ENCODE assay signal across 8 cellular contexts in the genomic region with DNA sequence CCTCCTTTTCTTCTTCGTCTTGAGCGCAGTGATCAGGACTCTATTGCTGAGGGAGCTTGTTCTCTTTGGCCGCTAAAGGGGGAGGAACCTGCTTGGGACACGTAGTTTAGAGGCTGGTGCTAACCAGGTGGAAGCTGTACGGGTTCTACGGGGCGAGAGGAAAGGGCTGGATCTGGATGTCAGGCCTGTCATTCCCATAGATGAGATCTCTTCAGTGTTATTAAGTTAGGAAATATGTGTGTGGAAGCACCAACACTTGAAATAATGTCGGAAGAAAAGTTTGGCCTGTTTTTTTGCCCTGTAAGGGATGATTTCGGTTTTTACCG. TPM values are rescaled to one million over a fixed set of nuclear protein-coding genes. Genes with fewer than 3 reads are reported as not detected.
DNase-seq lines count a peak whose midpoint lies in the region; ATAC-seq and TF ChIP-seq lines count a peak whose summit lies in the region.

No MANE protein-coding gene starts in this region.

- peak overlapping the region; percentile 85 for H3K9ac ChIP-seq in neural cell (ENCODE audit: low read length)

- peaks cover 25% of the 10 kb centered on the region for H3K4me1 Mint-ChIP-seq in GM23338
- peaks cover 52% of the 10 kb centered on the region for H3K4me1 Mint-ChIP-seq in activated CD4-positive, alpha-beta memory T cell treated with anti-CD3 and anti-CD28 coated beads, Interleukin-2, amount 10 ng/mL, durations not matched to agents 7 days and 5 days

- peak overlapping the region; percentile 97 for H3K27ac Mint-ChIP-seq in GM23338
- peak overlapping the region; percentile 95 for H3K27ac Mint-ChIP-seq in activated CD4-positive, alpha-beta memory T cell treated with anti-CD3 and anti-CD28 coated beads, Interleukin-2, amount 10 ng/mL, durations not matched to agents 7 days and 5 days

- H3K27me3 ChIP-seq in GM23338 (ENCODE audit: insufficient read depth) (no peaks in the 10 kb centered on the region), neural cell (ENCODE audit: insufficient read depth, low read depth, low read length) (no peaks in the 10 kb centered on the region)

- DNase-seq in activated CD8-positive, alpha-beta memory T cell treated with anti-CD3 and anti-CD28 coated beads, Interleukin-2, amount 50 U/mL, for 4 hours: peak; percentile 20
- DNase-seq in activated CD8-positive, alpha-beta memory T cell treated with anti-CD3 and anti-CD28 coated beads for 24 hours: no peak
- no peak for DNase-seq in GM23338 (ENCODE audit: low spot score)
- peak; percentile 32 for DNase-seq in Jurkat, Clone E6-1 (ENCODE audit: low read depth, low spot score)
- DNase-seq in activated CD4-positive, alpha-beta memory T cell treated with anti-CD3 and anti-CD28 coated beads, Interleukin-2, amount 10 ng/mL, durations not matched to agents 7 days and 5 days: peak; percentile 42
- no peak for DNase-seq in fibroblast of the aortic adventitia (ENCODE audit: low read depth)

- peak overlapping the region; percentile 97 for H3K4me3 ChIP-seq in GM23338
- peak overlapping the region; percentile 97 for H3K4me3 ChIP-seq in Jurkat, Clone E6-1 (ENCODE audit: low read length)
- H3K4me3 ChIP-seq in fibroblast of the aortic adventitia (ENCODE audit: low read depth, low read length): peak overlapping the region; percentile 96
- H3K4me3 ChIP-seq in neural cell (ENCODE audit: low read length): peak overlapping the region; percentile 88

- peaks cover 9% of the 10 kb centered on the region for H4K20me1 ChIP-seq in GM23338 (replicated peaks; ENCODE audit: insufficient read depth)
- H4K20me1 ChIP-seq in neural cell (ENCODE audit: insufficient read depth): no peaks in the 10 kb centered on the region

- TF ChIP-seq RAD21 in neural cell (conservative IDR thresholded peaks at IDR 0.05): peak; percentile 25

- peaks cover 49% of the 10 kb centered on the region for H3K36me3 Mint-ChIP-seq in GM23338 (ENCODE audit: low read depth)
- peaks cover 42% of the 10 kb centered on the region for H3K36me3 Mint-ChIP-seq in activated CD4-positive, alpha-beta memory T cell treated with anti-CD3 and anti-CD28 coated beads, Interleukin-2, amount 10 ng/mL, durations not matched to agents 7 days and 5 days (ENCODE audit: low read depth)

- H3K36me3 ChIP-seq in GM23338 (ENCODE audit: insufficient read depth) (peaks cover 23% of the 10 kb centered on the region), neural cell (ENCODE audit: insufficient read depth, low read length) (peaks cover 10% of the 10 kb centered on the region)

- TF ChIP-seq EP300 in neural cell (conservative IDR thresholded peaks at IDR 0.05; ENCODE audit: poor library complexity, severe bottlenecking): no peak

- H3F3A ChIP-seq in GM23338 (replicated peaks; ENCODE audit: low read depth) (no peaks in the 10 kb centered on the region), neural cell (ENCODE audit: insufficient read depth, low read length, poor library complexity, severe bottlenecking) (no peaks in the 10 kb centered on the region)

- H3K9me2 ChIP-seq in GM23338 (ENCODE audit: insufficient read depth): no peaks in the 10 kb centered on the region
- H3K9me2 ChIP-seq in neural cell (ENCODE audit: insufficient read depth, low read length): no peaks in the 10 kb centered on the region

- H3K4me2 ChIP-seq in GM23338 (peak overlapping the region; percentile 88), neural cell (ENCODE audit: low read length) (peak overlapping the region; percentile 79)

- H3K79me2 ChIP-seq in GM23338 (replicated peaks; ENCODE audit: insufficient read depth) (peaks cover 57% of the 10 kb centered on the region), neural cell (replicated peaks; ENCODE audit: insufficient read depth, low read length) (peaks cover 55% of the 10 kb centered on the region)

- H3K9me3 ChIP-seq in neural cell (ENCODE audit: low read length): no peaks in the 10 kb centered on the region

- POLR2A ChIA-PET in activated CD4-positive, alpha-beta memory T cell treated with anti-CD3 and anti-CD28 coated beads, Interleukin-2, amount 10 ng/mL, durations not matched to agents 7 days and 5 days (lab: Charles Lee): interaction anchor here (0.8 to 4.7 kb wide), 19 partner anchors 10 to 519 kb away, joined by 3 to 87 read pairs (median 5); a partner anchor contains a TSS

- H3K4me1 ChIP-seq in GM23338 (ENCODE audit: insufficient read depth): peaks cover 17% of the 10 kb centered on the region

- H3K27me3 Mint-ChIP-seq in GM23338 (ENCODE audit: insufficient read depth, low read depth, poor library complexity): peaks cover 5% of the 10 kb centered on the region
- H3K27me3 Mint-ChIP-seq in activated CD4-positive, alpha-beta memory T cell treated with anti-CD3 and anti-CD28 coated beads, Interleukin-2, amount 10 ng/mL, durations not matched to agents 7 days and 5 days: no peaks in the 10 kb centered on the region

- CTCF ChIA-PET in activated CD4-positive, alpha-beta memory T cell treated with anti-CD3 and anti-CD28 coated beads, Interleukin-2, amount 10 ng/mL, durations not matched to agents 7 days and 5 days (lab: Charles Lee): interaction anchor here (0.7 to 3.4 kb wide), 5 partner anchors 23 to 330 kb away, joined by 3 to 27 read pairs (median 3); a partner anchor contains a TSS

- no peaks in the 10 kb centered on the region; the same call in 2 of the 3 replicates for H3K9me3 Mint-ChIP-seq in GM23338
- no peaks in the 10 kb centered on the region for H3K9me3 Mint-ChIP-seq in activated CD4-positive, alpha-beta memory T cell treated with anti-CD3 and anti-CD28 coated beads, Interleukin-2, amount 10 ng/mL, durations not matched to agents 7 days and 5 days

- ATAC-seq in GM23338: peak; percentile 62
- no peak for ATAC-seq in HG02970 (IDR thresholded peaks at IDR 0.05; ENCODE audit: low FRiP score, unreplicated experiment)

- H3K27ac ChIP-seq in GM23338 (ENCODE audit: low read depth) (peak overlapping the region; percentile 87), neural cell (ENCODE audit: low read length) (peak overlapping the region; percentile 89)

- TF ChIP-seq CTCF in GM23338 (conservative IDR thresholded peaks at IDR 0.05; ENCODE audit: low read depth in 2 of 2) (no peak), fibroblast of the aortic adventitia (IDR thresholded peaks at IDR 0.05; ENCODE audit: insufficient read depth, low read length) (no peak), neural cell (IDR thresholded peaks at IDR 0.05; ENCODE audit: poor library complexity, severe bottlenecking) (no peak)

- peak overlapping the region; percentile 92 for H3K4me3 Mint-ChIP-seq in GM23338
- peak overlapping the region; percentile 94 for H3K4me3 Mint-ChIP-seq in activated CD4-positive, alpha-beta memory T cell treated with anti-CD3 and anti-CD28 coated beads, Interleukin-2, amount 10 ng/mL, durations not matched to agents 7 days and 5 days

- H2AFZ ChIP-seq in GM23338 (peak overlapping the region; percentile 90), neural cell (ENCODE audit: low read depth, low read length) (peak overlapping the region; percentile 82)

TF ChIP-seq in GM23338, 12 proteins besides CTCF, POLR2A, EP300 and RAD21 (continues in another document):
- TF ChIP-seq ZNF114 (CRISPR knock-in tag; IDR thresholded peaks at IDR 0.05): no peak
- TF ChIP-seq CREB1 (CRISPR knock-in tag; IDR thresholded peaks at IDR 0.05; ENCODE audit: low read depth): no peak
- no peak for TF ChIP-seq NANOG (IDR thresholded peaks at IDR 0.05; ENCODE audit: borderline replicate concordance)
- TF ChIP-seq POLR2AphosphoS5 (IDR thresholded peaks at IDR 0.05; ENCODE audit: low read depth): no peak

TF ChIP-seq in neural cell, 6 proteins besides CTCF, POLR2A, EP300 and RAD21 (continues in another document):
- peak; percentile 44 for TF ChIP-seq MXI1 (conservative IDR thresholded peaks at IDR 0.05; ENCODE audit: poor library complexity, severe bottlenecking)
- TF ChIP-seq SMC3 (conservative IDR thresholded peaks at IDR 0.05; ENCODE audit: poor library complexity): no peak
- no peak for TF ChIP-seq POLR2AphosphoS5 (IDR thresholded peaks at IDR 0.05)

RNA-seq across cellular contexts. Expression of a gene that starts 0.6 kb away (rescaled TPM):
- 73.1 and 84.6 TPM in 2 replicates for total RNA-seq in GM23338 (2014; rRNA removed; shearing (Covaris generic))
- polyA plus RNA-seq in GM23338 (2016; fragmentation: Nextera tagmentation; extraction: Ambion mirVana) (114 and 174 TPM in 2 replicates), neural cell (57.0 and 65.2 TPM in 2 replicates)
- polyA plus RNA-seq in Jurkat, Clone E6-1 (2012; ENCODE audit: insufficient read depth, insufficient read length): 221 TPM
- total RNA-seq in activated CD4-positive, alpha-beta memory T cell treated with anti-CD3 and anti-CD28 coated beads, Interleukin-2, amount 10 ng/mL, durations not matched to agents 7 days and 5 days: 100 to 1,000 TPM; 140 to 142 TPM
- total RNA-seq in fibroblast of the aortic adventitia (ENCODE audit: low replicate concordance): 119 and 202 TPM in 2 replicates
- 98.4 and 135 TPM in 2 replicates for polyA minus RNA-seq in neural cell

RNA-seq across cellular contexts. Expression of a gene that starts 32.0 kb away (rescaled TPM):
- total RNA-seq in GM23338 (2014; rRNA removed; shearing (Covaris generic)): 366 and 390 TPM in 2 replicates
- polyA plus RNA-seq in GM23338 (2016; fragmentation: Nextera tagmentation; extraction: Ambion mirVana): 260 and 300 TPM in 2 replicates
- polyA plus RNA-seq in Jurkat, Clone E6-1 (2012; ENCODE audit: insufficient read depth, insufficient read length): 320 TPM
- total RNA-seq in activated CD4-positive, alpha-beta memory T cell treated with anti-CD3 and anti-CD28 coated beads, Interleukin-2, amount 10 ng/mL, durations not matched to agents 7 days and 5 days: 100 to 1,000 TPM; 115 to 118 TPM
- total RNA-seq in fibroblast of the aortic adventitia (ENCODE audit: low replicate concordance): 13.6 and 62.3 TPM in 2 replicates
- 18.4 and 24.4 TPM in 2 replicates for polyA plus RNA-seq in neural cell
- polyA minus RNA-seq in neural cell: 17.0 and 20.8 TPM in 2 replicates

RNA-seq across cellular contexts. Expression of a gene that starts 32.6 kb away (rescaled TPM):
- 87.4 and 96.8 TPM in 2 replicates for total RNA-seq in GM23338 (2014; rRNA removed; shearing (Covaris generic))
- polyA plus RNA-seq in GM23338 (2016; fragmentation: Nextera tagmentation; extraction: Ambion mirVana): 56.3 and 63.0 TPM in 2 replicates
- polyA plus RNA-seq in Jurkat, Clone E6-1 (2012; ENCODE audit: insufficient read depth, insufficient read length): 31.2 TPM
- 10 to 100 TPM; 21.6 to 22.7 TPM for total RNA-seq in activated CD4-positive, alpha-beta memory T cell treated with anti-CD3 and anti-CD28 coated beads, Interleukin-2, amount 10 ng/mL, durations not matched to agents 7 days and 5 days
- total RNA-seq in fibroblast of the aortic adventitia (ENCODE audit: low replicate concordance): 13.7 and 18.4 TPM in 2 replicates
- polyA plus RNA-seq in neural cell: 20.5 and 22.5 TPM in 2 replicates
- 25.1 and 26.5 TPM in 2 replicates for polyA minus RNA-seq in neural cell

RNA-seq across cellular contexts. Expression of a gene that starts 37.5 kb away (rescaled TPM):
- total RNA-seq in GM23338 (2014; rRNA removed; shearing (Covaris generic)): not detected in 2 replicates
- 0.37 TPM in 2 replicates for polyA plus RNA-seq in GM23338 (2016; fragmentation: Nextera tagmentation; extraction: Ambion mirVana)
- polyA plus RNA-seq in Jurkat, Clone E6-1 (2012; ENCODE audit: insufficient read depth, insufficient read length): not detected
- total RNA-seq in activated CD4-positive, alpha-beta memory T cell treated with anti-CD3 and anti-CD28 coated beads, Interleukin-2, amount 10 ng/mL, durations not matched to agents 7 days and 5 days: under 1 TPM in 1 of 2 experiments, not detected in 1; 0.23 TPM
- total RNA-seq in fibroblast of the aortic adventitia (ENCODE audit: low replicate concordance): 0.09 TPM in 1 of 2 replicates, not detected in the other
- polyA plus RNA-seq in neural cell: 0.11 and 0.22 TPM in 2 replicates
- polyA minus RNA-seq in neural cell: 0.24 TPM in 1 of 2 replicates, not detected in the other

Comparison
In these comparisons a context has a peak if more than half of its experiments do, and no peak if none do; other contexts are left out.
1. DNase-seq: peak in activated CD8-positive, alpha-beta memory T cell treated with anti-CD3 and anti-CD28 coated beads, Interleukin-2, amount 50 U/mL, for 4 hours (single experiment), Jurkat, Clone E6-1 (single experiment) and activated CD4-positive, alpha-beta memory T cell treated with anti-CD3 and anti-CD28 coated beads, Interleukin-2, amount 10 ng/mL, durations not matched to agents 7 days and 5 days (single experiment); none in activated CD8-positive, alpha-beta memory T cell treated with anti-CD3 and anti-CD28 coated beads for 24 hours (single experiment), GM23338 (single experiment) and fibroblast of the aortic adventitia (single experiment).
2. Peak in every context shown above with its lines, with median percentiles within 50 percentile points of each other: H3K4me3 ChIP-seq.